In the genomic region with DNA sequence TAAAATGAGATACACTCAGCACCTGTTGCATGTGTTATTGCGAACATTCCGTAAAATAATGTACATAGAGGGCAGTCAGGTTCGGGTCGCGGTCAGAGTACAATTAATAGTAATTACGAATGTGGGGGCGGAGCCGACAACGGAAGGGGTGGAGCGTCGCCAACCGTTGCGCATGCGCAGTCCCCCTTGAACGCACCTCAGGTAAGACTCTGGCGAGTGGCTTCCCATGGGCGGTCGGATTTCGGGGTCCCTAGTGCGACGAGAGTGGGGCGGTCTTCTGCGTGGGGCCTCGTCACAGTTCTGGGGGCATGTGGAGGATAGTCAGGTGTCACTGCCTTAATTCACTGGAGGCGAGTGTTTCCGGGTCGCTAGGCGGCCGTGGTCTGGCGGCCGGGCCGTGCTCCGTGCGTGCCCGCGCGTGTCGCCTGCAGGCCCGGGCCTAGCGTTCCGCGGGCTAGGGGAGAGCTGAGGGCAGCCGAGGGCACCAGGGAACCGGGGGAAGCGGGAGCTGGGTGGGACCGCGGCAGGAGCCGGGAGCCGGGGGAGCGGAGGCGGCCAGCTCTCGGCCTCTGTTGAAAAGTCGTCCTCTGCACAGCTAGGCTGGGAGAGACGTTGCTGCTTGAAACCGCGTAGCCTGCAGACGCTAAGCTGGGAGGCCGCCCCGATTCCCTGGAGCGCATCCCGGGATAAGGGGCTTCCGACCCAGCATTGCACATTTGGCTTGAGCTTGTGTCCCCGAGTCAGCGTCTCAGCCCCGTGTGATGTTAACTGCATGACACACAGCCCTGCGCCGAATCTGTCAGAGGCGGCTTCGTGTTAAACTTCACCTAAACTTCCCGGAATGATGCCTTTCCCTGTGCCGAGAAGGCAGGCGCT, we compare ENCODE assay signal across 1 cellular context.
TF ChIP-seq lines count a peak whose summit lies in the region.

A gene (plus strand): TSS at position 177 of the 876 bp plus-strand sequence. CDS start 3,209 bp downstream, outside the sequence.

TF ChIP-seq in HEK293, 187 proteins besides CTCF, POLR2A, EP300 and RAD21 (continued from another document and continues in another):
- TF ChIP-seq, protein P1, sequence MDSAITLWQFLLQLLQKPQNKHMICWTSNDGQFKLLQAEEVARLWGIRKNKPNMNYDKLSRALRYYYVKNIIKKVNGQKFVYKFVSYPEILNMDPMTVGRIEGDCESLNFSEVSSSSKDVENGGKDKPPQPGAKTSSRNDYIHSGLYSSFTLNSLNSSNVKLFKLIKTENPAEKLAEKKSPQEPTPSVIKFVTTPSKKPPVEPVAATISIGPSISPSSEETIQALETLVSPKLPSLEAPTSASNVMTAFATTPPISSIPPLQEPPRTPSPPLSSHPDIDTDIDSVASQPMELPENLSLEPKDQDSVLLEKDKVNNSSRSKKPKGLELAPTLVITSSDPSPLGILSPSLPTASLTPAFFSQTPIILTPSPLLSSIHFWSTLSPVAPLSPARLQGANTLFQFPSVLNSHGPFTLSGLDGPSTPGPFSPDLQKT (IDR thresholded peaks at IDR 0.05; ENCODE audit: borderline replicate concordance, low read depth, low read length), result no peak
- TF ChIP-seq, protein P2, sequence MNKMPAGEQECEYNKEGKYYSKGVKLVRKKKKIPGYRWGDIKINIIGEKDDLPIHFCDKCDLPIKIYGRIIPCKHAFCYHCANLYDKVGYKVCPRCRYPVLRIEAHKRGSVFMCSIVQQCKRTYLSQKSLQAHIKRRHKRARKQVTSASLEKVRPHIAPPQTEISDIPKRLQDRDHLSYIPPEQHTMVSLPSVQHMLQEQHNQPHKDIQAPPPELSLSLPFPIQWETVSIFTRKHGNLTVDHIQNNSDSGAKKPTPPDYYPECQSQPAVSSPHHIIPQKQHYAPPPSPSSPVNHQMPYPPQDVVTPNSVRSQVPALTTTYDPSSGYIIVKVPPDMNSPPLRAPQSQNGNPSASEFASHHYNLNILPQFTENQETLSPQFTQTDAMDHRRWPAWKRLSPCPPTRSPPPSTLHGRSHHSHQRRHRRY (tag by site-specific recombination; IDR thresholded peaks at IDR 0.05), result no peak
- TF ChIP-seq ZNF585B (tag by site-specific recombination; IDR thresholded peaks at IDR 0.05) (peak; percentile 31; the same call in 1 of the 2 replicates), ZNF169 (tag by site-specific recombination; IDR thresholded peaks at IDR 0.05) (no peak), ZNF670 (tag by site-specific recombination; IDR thresholded peaks at IDR 0.05; ENCODE audit: low read depth) (no peak), ZNF24 (tag by site-specific recombination; IDR thresholded peaks at IDR 0.05) (peak; percentile 84), ZBTB17 (tag by site-specific recombination; IDR thresholded peaks at IDR 0.05) (peak; percentile 60), GLIS2 (tag by site-specific recombination; IDR thresholded peaks at IDR 0.05) (no peak), ZFHX2 (tag by site-specific recombination; conservative IDR thresholded peaks at IDR 0.05) (peak; percentile 37), ZXDB (tag by site-specific recombination; IDR thresholded peaks at IDR 0.05) (peak; percentile 61), ZBTB20 (tag by site-specific recombination; IDR thresholded peaks at IDR 0.05) (peak; percentile 52; the same call in 1 of the 2 replicates), ZNF366 (tag by site-specific recombination; conservative IDR thresholded peaks at IDR 0.05) (no peak), ZNF610 (tag by site-specific recombination; IDR thresholded peaks at IDR 0.05; ENCODE audit: borderline replicate concordance) (no peak), SP2 (tag by site-specific recombination; IDR thresholded peaks at IDR 0.05) (peak; percentile 61), ZNF623 (tag by site-specific recombination; IDR thresholded peaks at IDR 0.05) (no peak), ZNF600 (tag by site-specific recombination; IDR thresholded peaks at IDR 0.05) (no peak; the same call in 1 of the 2 replicates), ZNF155 (tag by site-specific recombination; IDR thresholded peaks at IDR 0.05) (no peak), ZNF184 (tag by site-specific recombination; IDR thresholded peaks at IDR 0.05) (no peak)
- TF ChIP-seq, protein P3, sequence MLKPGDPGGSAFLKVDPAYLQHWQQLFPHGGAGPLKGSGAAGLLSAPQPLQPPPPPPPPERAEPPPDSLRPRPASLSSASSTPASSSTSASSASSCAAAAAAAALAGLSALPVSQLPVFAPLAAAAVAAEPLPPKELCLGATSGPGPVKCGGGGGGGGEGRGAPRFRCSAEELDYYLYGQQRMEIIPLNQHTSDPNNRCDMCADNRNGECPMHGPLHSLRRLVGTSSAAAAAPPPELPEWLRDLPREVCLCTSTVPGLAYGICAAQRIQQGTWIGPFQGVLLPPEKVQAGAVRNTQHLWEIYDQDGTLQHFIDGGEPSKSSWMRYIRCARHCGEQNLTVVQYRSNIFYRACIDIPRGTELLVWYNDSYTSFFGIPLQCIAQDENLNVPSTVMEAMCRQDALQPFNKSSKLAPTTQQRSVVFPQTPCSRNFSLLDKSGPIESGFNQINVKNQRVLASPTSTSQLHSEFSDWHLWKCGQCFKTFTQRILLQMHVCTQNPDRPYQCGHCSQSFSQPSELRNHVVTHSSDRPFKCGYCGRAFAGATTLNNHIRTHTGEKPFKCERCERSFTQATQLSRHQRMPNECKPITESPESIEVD (tag by site-specific recombination; IDR thresholded peaks at IDR 0.05), result no peak
- TF ChIP-seq, protein P4, sequence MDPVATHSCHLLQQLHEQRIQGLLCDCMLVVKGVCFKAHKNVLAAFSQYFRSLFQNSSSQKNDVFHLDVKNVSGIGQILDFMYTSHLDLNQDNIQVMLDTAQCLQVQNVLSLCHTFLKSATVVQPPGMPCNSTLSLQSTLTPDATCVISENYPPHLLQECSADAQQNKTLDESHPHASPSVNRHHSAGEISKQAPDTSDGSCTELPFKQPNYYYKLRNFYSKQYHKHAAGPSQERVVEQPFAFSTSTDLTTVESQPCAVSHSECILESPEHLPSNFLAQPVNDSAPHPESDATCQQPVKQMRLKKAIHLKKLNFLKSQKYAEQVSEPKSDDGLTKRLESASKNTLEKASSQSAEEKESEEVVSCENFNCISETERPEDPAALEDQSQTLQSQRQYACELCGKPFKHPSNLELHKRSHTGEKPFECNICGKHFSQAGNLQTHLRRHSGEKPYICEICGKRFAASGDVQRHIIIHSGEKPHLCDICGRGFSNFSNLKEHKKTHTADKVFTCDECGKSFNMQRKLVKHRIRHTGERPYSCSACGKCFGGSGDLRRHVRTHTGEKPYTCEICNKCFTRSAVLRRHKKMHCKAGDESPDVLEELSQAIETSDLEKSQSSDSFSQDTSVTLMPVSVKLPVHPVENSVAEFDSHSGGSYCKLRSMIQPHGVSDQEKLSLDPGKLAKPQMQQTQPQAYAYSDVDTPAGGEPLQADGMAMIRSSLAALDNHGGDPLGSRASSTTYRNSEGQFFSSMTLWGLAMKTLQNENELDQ (tag by site-specific recombination; IDR thresholded peaks at IDR 0.05; ENCODE audit: low read depth), result no peak
- TF ChIP-seq, protein P5, sequence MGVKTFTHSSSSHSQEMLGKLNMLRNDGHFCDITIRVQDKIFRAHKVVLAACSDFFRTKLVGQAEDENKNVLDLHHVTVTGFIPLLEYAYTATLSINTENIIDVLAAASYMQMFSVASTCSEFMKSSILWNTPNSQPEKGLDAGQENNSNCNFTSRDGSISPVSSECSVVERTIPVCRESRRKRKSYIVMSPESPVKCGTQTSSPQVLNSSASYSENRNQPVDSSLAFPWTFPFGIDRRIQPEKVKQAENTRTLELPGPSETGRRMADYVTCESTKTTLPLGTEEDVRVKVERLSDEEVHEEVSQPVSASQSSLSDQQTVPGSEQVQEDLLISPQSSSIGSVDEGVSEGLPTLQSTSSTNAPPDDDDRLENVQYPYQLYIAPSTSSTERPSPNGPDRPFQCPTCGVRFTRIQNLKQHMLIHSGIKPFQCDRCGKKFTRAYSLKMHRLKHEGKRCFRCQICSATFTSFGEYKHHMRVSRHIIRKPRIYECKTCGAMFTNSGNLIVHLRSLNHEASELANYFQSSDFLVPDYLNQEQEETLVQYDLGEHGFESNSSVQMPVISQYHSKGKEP (tag by site-specific recombination; IDR thresholded peaks at IDR 0.05), result no peak
- TF ChIP-seq, protein P6, sequence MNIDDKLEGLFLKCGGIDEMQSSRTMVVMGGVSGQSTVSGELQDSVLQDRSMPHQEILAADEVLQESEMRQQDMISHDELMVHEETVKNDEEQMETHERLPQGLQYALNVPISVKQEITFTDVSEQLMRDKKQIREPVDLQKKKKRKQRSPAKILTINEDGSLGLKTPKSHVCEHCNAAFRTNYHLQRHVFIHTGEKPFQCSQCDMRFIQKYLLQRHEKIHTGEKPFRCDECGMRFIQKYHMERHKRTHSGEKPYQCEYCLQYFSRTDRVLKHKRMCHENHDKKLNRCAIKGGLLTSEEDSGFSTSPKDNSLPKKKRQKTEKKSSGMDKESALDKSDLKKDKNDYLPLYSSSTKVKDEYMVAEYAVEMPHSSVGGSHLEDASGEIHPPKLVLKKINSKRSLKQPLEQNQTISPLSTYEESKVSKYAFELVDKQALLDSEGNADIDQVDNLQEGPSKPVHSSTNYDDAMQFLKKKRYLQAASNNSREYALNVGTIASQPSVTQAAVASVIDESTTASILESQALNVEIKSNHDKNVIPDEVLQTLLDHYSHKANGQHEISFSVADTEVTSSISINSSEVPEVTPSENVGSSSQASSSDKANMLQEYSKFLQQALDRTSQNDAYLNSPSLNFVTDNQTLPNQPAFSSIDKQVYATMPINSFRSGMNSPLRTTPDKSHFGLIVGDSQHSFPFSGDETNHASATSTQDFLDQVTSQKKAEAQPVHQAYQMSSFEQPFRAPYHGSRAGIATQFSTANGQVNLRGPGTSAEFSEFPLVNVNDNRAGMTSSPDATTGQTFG (tag by site-specific recombination; IDR thresholded peaks at IDR 0.05; ENCODE audit: borderline replicate concordance), result no peak
- TF ChIP-seq, protein P7, sequence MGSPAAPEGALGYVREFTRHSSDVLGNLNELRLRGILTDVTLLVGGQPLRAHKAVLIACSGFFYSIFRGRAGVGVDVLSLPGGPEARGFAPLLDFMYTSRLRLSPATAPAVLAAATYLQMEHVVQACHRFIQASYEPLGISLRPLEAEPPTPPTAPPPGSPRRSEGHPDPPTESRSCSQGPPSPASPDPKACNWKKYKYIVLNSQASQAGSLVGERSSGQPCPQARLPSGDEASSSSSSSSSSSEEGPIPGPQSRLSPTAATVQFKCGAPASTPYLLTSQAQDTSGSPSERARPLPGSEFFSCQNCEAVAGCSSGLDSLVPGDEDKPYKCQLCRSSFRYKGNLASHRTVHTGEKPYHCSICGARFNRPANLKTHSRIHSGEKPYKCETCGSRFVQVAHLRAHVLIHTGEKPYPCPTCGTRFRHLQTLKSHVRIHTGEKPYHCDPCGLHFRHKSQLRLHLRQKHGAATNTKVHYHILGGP (tag by site-specific recombination; IDR thresholded peaks at IDR 0.05), result no peak
- TF ChIP-seq, protein P8, sequence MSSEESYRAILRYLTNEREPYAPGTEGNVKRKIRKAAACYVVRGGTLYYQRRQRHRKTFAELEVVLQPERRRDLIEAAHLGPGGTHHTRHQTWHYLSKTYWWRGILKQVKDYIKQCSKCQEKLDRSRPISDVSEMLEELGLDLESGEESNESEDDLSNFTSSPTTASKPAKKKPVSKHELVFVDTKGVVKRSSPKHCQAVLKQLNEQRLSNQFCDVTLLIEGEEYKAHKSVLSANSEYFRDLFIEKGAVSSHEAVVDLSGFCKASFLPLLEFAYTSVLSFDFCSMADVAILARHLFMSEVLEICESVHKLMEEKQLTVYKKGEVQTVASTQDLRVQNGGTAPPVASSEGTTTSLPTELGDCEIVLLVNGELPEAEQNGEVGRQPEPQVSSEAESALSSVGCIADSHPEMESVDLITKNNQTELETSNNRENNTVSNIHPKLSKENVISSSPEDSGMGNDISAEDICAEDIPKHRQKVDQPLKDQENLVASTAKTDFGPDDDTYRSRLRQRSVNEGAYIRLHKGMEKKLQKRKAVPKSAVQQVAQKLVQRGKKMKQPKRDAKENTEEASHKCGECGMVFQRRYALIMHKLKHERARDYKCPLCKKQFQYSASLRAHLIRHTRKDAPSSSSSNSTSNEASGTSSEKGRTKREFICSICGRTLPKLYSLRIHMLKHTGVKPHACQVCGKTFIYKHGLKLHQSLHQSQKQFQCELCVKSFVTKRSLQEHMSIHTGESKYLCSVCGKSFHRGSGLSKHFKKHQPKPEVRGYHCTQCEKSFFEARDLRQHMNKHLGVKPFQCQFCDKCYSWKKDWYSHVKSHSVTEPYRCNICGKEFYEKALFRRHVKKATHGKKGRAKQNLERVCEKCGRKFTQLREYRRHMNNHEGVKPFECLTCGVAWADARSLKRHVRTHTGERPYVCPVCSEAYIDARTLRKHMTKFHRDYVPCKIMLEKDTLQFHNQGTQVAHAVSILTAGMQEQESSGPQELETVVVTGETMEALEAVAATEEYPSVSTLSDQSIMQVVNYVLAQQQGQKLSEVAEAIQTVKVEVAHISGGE (tag by site-specific recombination; conservative IDR thresholded peaks at IDR 0.05; ENCODE audit: low read depth), result peak; percentile 71; the same call in 1 of the 2 replicates
- TF ChIP-seq, protein P9, sequence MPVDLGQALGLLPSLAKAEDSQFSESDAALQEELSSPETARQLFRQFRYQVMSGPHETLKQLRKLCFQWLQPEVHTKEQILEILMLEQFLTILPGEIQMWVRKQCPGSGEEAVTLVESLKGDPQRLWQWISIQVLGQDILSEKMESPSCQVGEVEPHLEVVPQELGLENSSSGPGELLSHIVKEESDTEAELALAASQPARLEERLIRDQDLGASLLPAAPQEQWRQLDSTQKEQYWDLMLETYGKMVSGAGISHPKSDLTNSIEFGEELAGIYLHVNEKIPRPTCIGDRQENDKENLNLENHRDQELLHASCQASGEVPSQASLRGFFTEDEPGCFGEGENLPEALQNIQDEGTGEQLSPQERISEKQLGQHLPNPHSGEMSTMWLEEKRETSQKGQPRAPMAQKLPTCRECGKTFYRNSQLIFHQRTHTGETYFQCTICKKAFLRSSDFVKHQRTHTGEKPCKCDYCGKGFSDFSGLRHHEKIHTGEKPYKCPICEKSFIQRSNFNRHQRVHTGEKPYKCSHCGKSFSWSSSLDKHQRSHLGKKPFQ (tag by site-specific recombination; IDR thresholded peaks at IDR 0.05), result no peak
- TF ChIP-seq, protein P10, sequence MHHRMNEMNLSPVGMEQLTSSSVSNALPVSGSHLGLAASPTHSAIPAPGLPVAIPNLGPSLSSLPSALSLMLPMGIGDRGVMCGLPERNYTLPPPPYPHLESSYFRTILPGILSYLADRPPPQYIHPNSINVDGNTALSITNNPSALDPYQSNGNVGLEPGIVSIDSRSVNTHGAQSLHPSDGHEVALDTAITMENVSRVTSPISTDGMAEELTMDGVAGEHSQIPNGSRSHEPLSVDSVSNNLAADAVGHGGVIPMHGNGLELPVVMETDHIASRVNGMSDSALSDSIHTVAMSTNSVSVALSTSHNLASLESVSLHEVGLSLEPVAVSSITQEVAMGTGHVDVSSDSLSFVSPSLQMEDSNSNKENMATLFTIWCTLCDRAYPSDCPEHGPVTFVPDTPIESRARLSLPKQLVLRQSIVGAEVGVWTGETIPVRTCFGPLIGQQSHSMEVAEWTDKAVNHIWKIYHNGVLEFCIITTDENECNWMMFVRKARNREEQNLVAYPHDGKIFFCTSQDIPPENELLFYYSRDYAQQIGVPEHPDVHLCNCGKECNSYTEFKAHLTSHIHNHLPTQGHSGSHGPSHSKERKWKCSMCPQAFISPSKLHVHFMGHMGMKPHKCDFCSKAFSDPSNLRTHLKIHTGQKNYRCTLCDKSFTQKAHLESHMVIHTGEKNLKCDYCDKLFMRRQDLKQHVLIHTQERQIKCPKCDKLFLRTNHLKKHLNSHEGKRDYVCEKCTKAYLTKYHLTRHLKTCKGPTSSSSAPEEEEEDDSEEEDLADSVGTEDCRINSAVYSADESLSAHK (tag by site-specific recombination; IDR thresholded peaks at IDR 0.05), result no peak
